ENCODE assay signal across 8 cellular contexts in the genomic region with DNA sequence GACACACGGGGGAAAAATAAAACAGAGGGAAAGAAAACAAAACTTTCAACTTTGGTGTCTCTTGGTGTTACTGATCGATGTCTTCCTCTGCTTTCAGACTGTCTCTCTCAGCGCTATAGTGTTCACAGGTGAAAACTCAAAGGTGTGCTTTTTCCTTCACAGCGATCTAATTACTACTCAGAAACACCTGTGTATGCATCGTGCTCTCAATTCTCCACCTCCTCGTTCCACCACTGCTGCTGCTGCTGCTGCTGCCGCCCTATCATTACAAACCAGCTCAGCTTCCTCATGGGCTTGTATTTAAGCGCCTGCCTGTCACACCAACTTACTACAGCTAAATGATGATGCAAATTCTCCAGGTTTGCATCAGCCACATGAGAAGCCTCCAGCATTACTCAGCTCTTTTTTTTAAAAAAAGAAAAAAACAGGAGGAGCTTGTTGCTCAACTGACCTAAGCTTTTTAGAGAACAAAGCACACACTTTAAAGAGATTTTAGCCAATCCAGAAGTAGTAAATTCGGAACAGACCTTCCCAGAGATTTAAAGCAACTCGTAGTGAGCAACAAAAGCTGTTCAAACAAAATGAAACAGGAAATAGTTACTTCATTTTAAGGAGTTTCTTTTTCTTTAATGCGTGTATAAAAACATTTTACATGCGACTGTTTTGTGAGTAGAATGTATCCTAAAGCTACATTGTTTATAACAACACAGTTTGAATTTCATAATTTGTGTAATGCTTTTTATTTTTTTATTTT. TPM values are rescaled to one million over a fixed set of nuclear protein-coding genes. Genes with fewer than 3 reads are reported as not detected.
A peak's percentile ranks its signal among the peaks of the same experiment; 100 is the strongest.
DNase-seq lines count a peak whose midpoint lies in the region; ATAC-seq and TF ChIP-seq lines count a peak whose summit lies in the region.

SLC7A11 (minus strand) TSS at position 274 of the 754 bp plus-strand sequence. CDS start 280 bp downstream, outside the sequence.

- H2AK5ac ChIP-seq in trophoblast cell (ENCODE audit: low read length) = no peak within 1 kb of the TSS

- H3K23ac ChIP-seq in trophoblast cell (ENCODE audit: low read length) = no peak within 1 kb of the TSS

- H3K27me3 ChIP-seq in PC-3 (ENCODE audit: low read length) (no peaks in the 10 kb centered on the region), trophoblast cell (ENCODE audit: insufficient read depth, low read length) (no peaks in the 10 kb centered on the region)

- H3K79me2 ChIP-seq in PC-3 (ENCODE audit: low read length) (peaks cover 46% of the 10 kb centered on the region), trophoblast cell (ENCODE audit: control insufficient read depth, insufficient read depth, low read length, poor library complexity) (no peaks in the 10 kb centered on the region)

- H3K18ac ChIP-seq in trophoblast cell (ENCODE audit: low read length) = peak within 1 kb of the TSS; percentile 55

- no peak within 1 kb of the TSS for H2BK120ac ChIP-seq in trophoblast cell (ENCODE audit: insufficient read depth, low read length, poor library complexity)

- H3K36me3 ChIP-seq in PC-3 (ENCODE audit: low read depth, low read length) (no peaks in the 10 kb centered on the region), trophoblast cell (ENCODE audit: control insufficient read depth in 1 of 2, insufficient read depth in 2 of 2, low read length in 2 of 2) (no peaks in the 10 kb centered on the region)

- no peak for TF ChIP-seq CTCF in PC-3 (conservative IDR thresholded peaks at IDR 0.05; ENCODE audit: low read depth, low read length)

- DNase-seq in GF-D8 (lab: John Stamatoyannopoulos, UW) (peak; percentile 99), PC-3 (peak; percentile 93), Right ventricle myocardium superior (no peak), trophoblast cell (peak; percentile 78 to 87), mesenteric fat pad (ENCODE audit: low spot score) (no peak)
- DNase-seq in activated naive CD8-positive, alpha-beta T cell treated with anti-CD3 and anti-CD28 coated beads, Interleukin-2, amount 50 U/mL, for 16 hours (ENCODE audit: low read depth, low spot score) = peak; percentile 3

- H3K9me3 ChIP-seq in PC-3 (ENCODE audit: low read length) (no peaks in the 10 kb centered on the region), trophoblast cell (ENCODE audit: insufficient read depth, low read depth, low read length) (no peaks in the 10 kb centered on the region)

- H3K79me1 ChIP-seq in trophoblast cell (ENCODE audit: low read length) = peaks cover 4% of the 10 kb centered on the region

- BruUV-seq in PC-3 (replicated peaks; lab: Mats Ljungman, UMichigan) = no TSS peak

- peak within 1 kb of the TSS; percentile 11 for H2BK12ac ChIP-seq in trophoblast cell (ENCODE audit: low read length)

- TF ChIP-seq EP300 in Ishikawa (IDR thresholded peaks at IDR 0.05; ENCODE audit: borderline replicate concordance) = peak; percentile 58; the same call in 1 of the 2 replicates

- H4K12ac ChIP-seq in trophoblast cell (ENCODE audit: low read depth, low read length) = no peak within 1 kb of the TSS

- H3K27ac ChIP-seq in PC-3 (ENCODE audit: low read length) (peak within 1 kb of the TSS; percentile 91), trophoblast cell (ENCODE audit: low read depth, low read length) (peak within 1 kb of the TSS; percentile 24)

- no peaks in the 10 kb centered on the region for H4K20me1 ChIP-seq in PC-3 (ENCODE audit: low read length)

- H3K4me1 ChIP-seq in PC-3 (ENCODE audit: insufficient read depth, low read length) (peaks cover 25% of the 10 kb centered on the region), trophoblast cell (ENCODE audit: control insufficient read depth in 1 of 2, insufficient read depth in 2 of 2, low read length in 2 of 2) (peaks cover 3 to 5% of the 10 kb centered on the region in 2 experiments)

- no peak within 1 kb of the TSS for H3K4ac ChIP-seq in trophoblast cell (ENCODE audit: low read depth, low read length)

- WGBS in trophoblast cell (ENCODE audit: extremely low coverage, insufficient coverage, insufficient read length) = no CpG with 5 or more reads among the region's 12 CpGs

- ATAC-seq in GM21737 (IDR thresholded peaks at IDR 0.05; ENCODE audit: unreplicated experiment) (peak; percentile 97), PC-3 (peak; percentile 83), Right ventricle myocardium superior (ENCODE audit: poor library complexity) (peak; percentile 80)

- CTCF ChIA-PET in PC-3 (lab: Charles Lee) = interaction anchor here (0.7 kb wide), 1 partner anchor 18 kb away, joined by 4 read pairs; no protein-coding TSS in a partner anchor

- H3F3A ChIP-seq in PC-3 (ENCODE audit: low read length, unreplicated experiment) = no peaks in the 10 kb centered on the region

- H3K9ac ChIP-seq in PC-3 (ENCODE audit: low read length) (peak within 1 kb of the TSS; percentile 89), trophoblast cell (ENCODE audit: low read length) (no peak within 1 kb of the TSS)

- H2AFZ ChIP-seq in PC-3 (ENCODE audit: low read length) (peak within 1 kb of the TSS; percentile 60), trophoblast cell (ENCODE audit: insufficient read depth, low read length, poor library complexity) (peak within 1 kb of the TSS; percentile 69)

- peak within 1 kb of the TSS; percentile 91 for H3K4me3 ChIP-seq in PC-3 (ENCODE audit: low read length)
- H3K4me3 ChIP-seq in trophoblast cell (ENCODE audit: low read depth, low read length) = no peak within 1 kb of the TSS

- H3K14ac ChIP-seq in trophoblast cell (ENCODE audit: low read length) = peak within 1 kb of the TSS; percentile 25

- peak within 1 kb of the TSS; percentile 53 for H4K91ac ChIP-seq in trophoblast cell (ENCODE audit: low read depth, low read length)

- peak within 1 kb of the TSS; percentile 59 for H2BK5ac ChIP-seq in trophoblast cell (ENCODE audit: low read depth, low read length, poor library complexity)

- intact Hi-C loops in PC-3 (cut with micrococcal nuclease) = loop anchor here (1.0 to 10.0 kb wide), 3 partner anchors 33 to 163 kb away; no protein-coding TSS in a partner anchor
- intact Hi-C loops in Right ventricle myocardium superior (cut with DNase I) = no loop called here

- H4K8ac ChIP-seq in trophoblast cell (ENCODE audit: low read depth, low read length) = peak within 1 kb of the TSS; percentile 17

- POLR2A ChIA-PET in PC-3 (lab: Charles Lee; ENCODE audit: unreplicated experiment) = interaction anchor here (0.6 to 0.7 kb wide), 5 partner anchors 37 to 830 kb away, joined by 3 to 10 read pairs (median 4); no protein-coding TSS in a partner anchor

- no peak for TF ChIP-seq RAD21 in Ishikawa (IDR thresholded peaks at IDR 0.05; ENCODE audit: low read depth)

- H3K9me2 ChIP-seq in PC-3 (replicated peaks; ENCODE audit: low read length) = no peaks in the 10 kb centered on the region

- peak within 1 kb of the TSS; percentile 96 for H3K4me2 ChIP-seq in PC-3 (ENCODE audit: low read length)
- peak within 1 kb of the TSS; percentile 78 for H3K4me2 ChIP-seq in trophoblast cell (ENCODE audit: low read length)

TF ChIP-seq in Ishikawa, 13 proteins besides CTCF, POLR2A, EP300 and RAD21:
- TF ChIP-seq, protein P1, sequence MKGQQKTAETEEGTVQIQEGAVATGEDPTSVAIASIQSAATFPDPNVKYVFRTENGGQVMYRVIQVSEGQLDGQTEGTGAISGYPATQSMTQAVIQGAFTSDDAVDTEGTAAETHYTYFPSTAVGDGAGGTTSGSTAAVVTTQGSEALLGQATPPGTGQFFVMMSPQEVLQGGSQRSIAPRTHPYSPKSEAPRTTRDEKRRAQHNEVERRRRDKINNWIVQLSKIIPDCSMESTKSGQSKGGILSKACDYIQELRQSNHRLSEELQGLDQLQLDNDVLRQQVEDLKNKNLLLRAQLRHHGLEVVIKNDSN (IDR thresholded peaks at IDR 0.05) = 0 out of 2 replicates have a peak, but pooled peaks have one; percentile 6
- TF ChIP-seq FOXM1 (IDR thresholded peaks at IDR 0.05; ENCODE audit: borderline replicate concordance, low read depth) = peak; percentile 90
- peak; percentile 24 for TF ChIP-seq NFIC (IDR thresholded peaks at IDR 0.05)
- peak; percentile 96 for TF ChIP-seq CEBPB (IDR thresholded peaks at IDR 0.05)
- no peak for TF ChIP-seq TAF1 (IDR thresholded peaks at IDR 0.05; ENCODE audit: low read depth)
- no peak for TF ChIP-seq CREB1 (IDR thresholded peaks at IDR 0.05; ENCODE audit: low read depth)
- peak; percentile 86 for TF ChIP-seq TCF12 (IDR thresholded peaks at IDR 0.05; ENCODE audit: low read depth)
- TF ChIP-seq TEAD4 (IDR thresholded peaks at IDR 0.05) = peak; percentile 85
- TF ChIP-seq ZBTB7A (IDR thresholded peaks at IDR 0.05; ENCODE audit: low read depth) = no peak
- peak; percentile 88 for TF ChIP-seq MAX (IDR thresholded peaks at IDR 0.05)

RNA-seq across cellular contexts. Expression of gene SLC7A11, which starts in this region (rescaled TPM):
- total RNA-seq in PC-3 (2014; rRNA removed) (13.3 and 14.0 TPM in 2 replicates), Right ventricle myocardium superior (0.08 TPM), mesenteric fat pad (0.93 TPM)
- polyA plus RNA-seq in trophoblast cell (2013) = 57.3 and 64.9 TPM in 2 replicates

Comparison
In these comparisons a context has a peak if more than half of its experiments do, and no peak if none do; other contexts are left out.
1. Peak in ATAC-seq in Right ventricle myocardium superior; RNA of the gene not detected or under 1 TPM.
2. DNase-seq: peak in GF-D8 (single experiment), PC-3 (single experiment), activated naive CD8-positive, alpha-beta T cell treated with anti-CD3 and anti-CD28 coated beads, Interleukin-2, amount 50 U/mL, for 16 hours (single experiment) and trophoblast cell (2 of 2); none in Right ventricle myocardium superior (single experiment) and mesenteric fat pad (single experiment).
3. Peak in every context shown above with its lines, with median percentiles within 50 percentile points of each other: ATAC-seq.